Comparison of ENCODE assay signal across 33 cellular contexts in the genomic region with DNA sequence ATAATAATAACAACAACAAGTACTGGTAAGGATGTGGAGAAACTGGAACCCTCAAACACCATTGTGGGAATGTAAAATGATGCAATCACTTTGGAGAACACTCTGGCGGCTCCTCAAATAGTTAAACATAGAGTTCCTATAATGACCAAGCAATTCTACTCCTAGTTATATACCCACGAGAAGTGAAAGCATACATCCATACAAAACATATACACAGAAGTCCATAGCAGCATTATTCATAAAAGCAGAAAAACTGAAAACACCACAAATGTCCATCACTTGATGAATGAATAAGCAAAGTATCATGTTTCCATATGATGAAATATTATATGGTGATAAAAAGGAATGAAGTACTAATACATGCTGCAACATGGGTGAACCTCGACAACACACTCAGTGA.
"Had no signal": no experiment of that assay in that cellular context is flagged by ENCODE, and none has a peak within 500 bp of the region (broad histone marks: within the 10 kb centered on the region; RNA-seq: fewer than 3 reads in every experiment).

No MANE protein-coding gene starts in this region.

- H3K36me3 ChIP-seq: breast epithelium had no signal

- H3K36me3 Mint-ChIP-seq: activated naive CD8-positive, alpha-beta T cell; brain; WTC11 had no signal

- H3K27ac Mint-ChIP-seq: activated CD4-positive, alpha-beta memory T cell treated with anti-CD3 and anti-CD28 coated beads, Interleukin-2, amount 10 ng/mL, durations not matched to agents 7 days and 5 days; activated CD4-positive, alpha-beta T cell treated with anti-CD3 and anti-CD28 coated beads, Interleukin-2, amount 10 ng/mL, durations not matched to agents 7 days and 5 days; activated naive CD8-positive, alpha-beta T cell; activated T-cell treated with anti-CD3 and anti-CD28 coated beads, Interleukin-2, amount 50 U/mL, for 24 hours; activated T-helper 17 cell treated with anti-CD3 and anti-CD28 coated beads, Interleukin-2, amount 50 U/mL, for 72 hours; brain; dendritic cell treated with granulocyte-macrophage colony-stimulating factor and Interleukin-4, amounts not matched to agents 40 ng/mL and 50 ng/mL, for 4 days; endodermal cell; WTC11 had no signal

- H3K4me1 Mint-ChIP-seq: activated CD4-positive, alpha-beta memory T cell treated with anti-CD3 and anti-CD28 coated beads, Interleukin-2, amount 10 ng/mL, durations not matched to agents 7 days and 5 days; activated CD4-positive, alpha-beta T cell treated with anti-CD3 and anti-CD28 coated beads, Interleukin-2, amount 10 ng/mL, durations not matched to agents 7 days and 5 days; activated T-helper 17 cell treated with anti-CD3 and anti-CD28 coated beads, Interleukin-2, amount 50 U/mL, for 72 hours; brain; central memory CD8-positive, alpha-beta T cell; endodermal cell; WTC11 had no signal

- H3K9me3 Mint-ChIP-seq: activated CD4-positive, alpha-beta memory T cell treated with anti-CD3 and anti-CD28 coated beads, Interleukin-2, amount 10 ng/mL, durations not matched to agents 7 days and 5 days; activated CD4-positive, alpha-beta T cell treated with anti-CD3 and anti-CD28 coated beads, Interleukin-2, amount 10 ng/mL, durations not matched to agents 7 days and 5 days; activated T-cell treated with anti-CD3 and anti-CD28 coated beads, Interleukin-2, amount 50 U/mL, for 24 hours; activated T-helper 17 cell treated with anti-CD3 and anti-CD28 coated beads, Interleukin-2, amount 50 U/mL, for 72 hours; brain; central memory CD8-positive, alpha-beta T cell; dendritic cell treated with granulocyte-macrophage colony-stimulating factor and Interleukin-4, amounts not matched to agents 40 ng/mL and 50 ng/mL, for 4 days; WTC11 had no signal

- H3K9me3 ChIP-seq: breast epithelium had no signal

- DNase-seq: activated CD4-positive, alpha-beta memory T cell treated with anti-CD3 and anti-CD28 coated beads, Interleukin-2, amount 10 ng/mL, durations not matched to agents 7 days and 5 days; activated CD4-positive, alpha-beta T cell treated with anti-CD3 and anti-CD28 coated beads for 1 hour; activated CD4-positive, alpha-beta T cell treated with anti-CD3 and anti-CD28 coated beads for 4 hours; activated CD4-positive, alpha-beta T cell treated with anti-CD3 and anti-CD28 coated beads, Interleukin-2, amount 10 ng/mL, durations not matched to agents 7 days and 5 days; activated CD4-positive, alpha-beta T cell treated with anti-CD3 and anti-CD28 coated beads, Interleukin-2, amount 50 U/mL, for 4 hours; activated CD8-positive, alpha-beta memory T cell treated with anti-CD3 and anti-CD28 coated beads, Interleukin-2, amount 50 U/mL, for 48 hours; activated effector memory CD4-positive, alpha-beta T cell treated with Interleukin-2 at 50 U/mL for 16 hours; activated gamma-delta T cell treated with Interleukin-2 at 50 U/mL for 16 hours; activated naive CD4-positive, alpha-beta T cell treated with anti-CD3 and anti-CD28 coated beads, Interleukin-2, amount 50 U/mL, for 16 hours; activated naive CD4-positive, alpha-beta T cell treated with Interleukin-2 at 50 U/mL for 16 hours; activated T-cell treated with anti-CD3 and anti-CD28 coated beads for 4 hours; activated T-cell treated with anti-CD3 and anti-CD28 coated beads, Interleukin-2, amount 50 U/mL, for 24 hours; amniotic stem cell; anterior cingulate cortex; dorsolateral prefrontal cortex; effector memory CD4-positive, alpha-beta T cell; endodermal cell; foreskin fibroblast; head of caudate nucleus; T-helper 1 cell; T-helper 2 cell had no signal

- H3K4me1 ChIP-seq: breast epithelium had no signal

- H3K4me3 ChIP-seq: breast epithelium, coronary artery, dorsolateral prefrontal cortex had no signal

- H3K4me3 Mint-ChIP-seq: activated CD4-positive, alpha-beta memory T cell treated with anti-CD3 and anti-CD28 coated beads, Interleukin-2, amount 10 ng/mL, durations not matched to agents 7 days and 5 days; activated CD4-positive, alpha-beta T cell treated with anti-CD3 and anti-CD28 coated beads, Interleukin-2, amount 10 ng/mL, durations not matched to agents 7 days and 5 days; activated naive CD8-positive, alpha-beta T cell; activated T-cell treated with anti-CD3 and anti-CD28 coated beads, Interleukin-2, amount 50 U/mL, for 24 hours; activated T-helper 17 cell treated with anti-CD3 and anti-CD28 coated beads, Interleukin-2, amount 50 U/mL, for 72 hours; brain; central memory CD8-positive, alpha-beta T cell; dendritic cell treated with granulocyte-macrophage colony-stimulating factor and Interleukin-4, amounts not matched to agents 40 ng/mL and 50 ng/mL, for 4 days; endodermal cell; WTC11 had no signal

- H3K27ac ChIP-seq: breast epithelium, coronary artery, dorsolateral prefrontal cortex, VCaP had no signal

- H3K27me3 Mint-ChIP-seq: activated CD4-positive, alpha-beta memory T cell treated with anti-CD3 and anti-CD28 coated beads, Interleukin-2, amount 10 ng/mL, durations not matched to agents 7 days and 5 days; activated CD4-positive, alpha-beta T cell treated with anti-CD3 and anti-CD28 coated beads, Interleukin-2, amount 10 ng/mL, durations not matched to agents 7 days and 5 days; activated naive CD8-positive, alpha-beta T cell; activated T-helper 17 cell treated with anti-CD3 and anti-CD28 coated beads, Interleukin-2, amount 50 U/mL, for 72 hours; central memory CD8-positive, alpha-beta T cell; dendritic cell treated with granulocyte-macrophage colony-stimulating factor and Interleukin-4, amounts not matched to agents 40 ng/mL and 50 ng/mL, for 4 days had no signal

- FAIRE-seq: frontal cortex, TTC549 had no signal

- ATAC-seq: activated T-helper 17 cell treated with anti-CD3 and anti-CD28 coated beads, Interleukin-2, amount 50 U/mL, for 72 hours; esophagus mucosa; WTC11 had no signal
